Comparison of ENCODE assay signal across 8 cellular contexts in genomic region chr1:155052412-155053400, GRCh38. TPM values are rescaled to one million over a fixed set of nuclear protein-coding genes. Genes with fewer than 3 reads are reported as not detected.
DNase-seq lines count a peak whose midpoint lies in the region; ATAC-seq and TF ChIP-seq lines count a peak whose summit lies in the region.

No MANE protein-coding gene starts in this region.

- H3K4me3 ChIP-seq in NB4 (ENCODE audit: low read depth, low read length) (peak overlapping the region; percentile 71), skeletal muscle tissue (ENCODE audit: low read length in 3 of 3) (peak overlapping the region; percentile 64 to 85 (median 70))

- peak overlapping the region; percentile 72 for H3K27ac ChIP-seq in skeletal muscle tissue (ENCODE audit: low read depth, low read length)

- peak; percentile 35 for DNase-seq in Daoy (ENCODE audit: low read depth)
- DNase-seq in NB4 (ENCODE audit: low read depth): peak; percentile 69
- DNase-seq in activated T-cell treated with anti-CD3 and anti-CD28 coated beads, Interleukin-2, amount 50 U/mL, for 24 hours: peak; percentile 47
- DNase-seq in cardiac septum (ENCODE audit: low spot score): peak; percentile 83
- DNase-seq in ecto neural progenitor cell (ENCODE audit: low spot score): no peak

- H3K36me3 Mint-ChIP-seq in activated T-cell treated with anti-CD3 and anti-CD28 coated beads, Interleukin-2, amount 50 U/mL, for 24 hours (ENCODE audit: low read depth): peaks cover 41% of the 10 kb centered on the region

- no peaks in the 10 kb centered on the region for H3K27me3 ChIP-seq in skeletal muscle tissue (ENCODE audit: control insufficient read depth in 3 of 3, insufficient read depth in 3 of 3, low read length in 3 of 3)

- TF ChIP-seq CTCF in NB4 (IDR thresholded peaks at IDR 0.05; ENCODE audit: low read depth, low read length): peak; percentile 43

- ATAC-seq in HG03280 (IDR thresholded peaks at IDR 0.05; ENCODE audit: unreplicated experiment): no peak
- ATAC-seq in HG02981 (IDR thresholded peaks at IDR 0.05; ENCODE audit: unreplicated experiment): no peak

- H3K4me1 ChIP-seq in skeletal muscle tissue (ENCODE audit: control insufficient read depth in 3 of 3, insufficient read depth in 3 of 3, low read length in 3 of 3): peaks cover 28 to 51% (median 42%) of the 10 kb centered on the region in 3 donors

- no peaks in the 10 kb centered on the region for H3K9me3 ChIP-seq in skeletal muscle tissue (ENCODE audit: control insufficient read depth in 3 of 3, low read length in 3 of 3)

- peak overlapping the region; percentile 85 for H3K4me3 Mint-ChIP-seq in activated T-cell treated with anti-CD3 and anti-CD28 coated beads, Interleukin-2, amount 50 U/mL, for 24 hours

- H3K27ac Mint-ChIP-seq in activated T-cell treated with anti-CD3 and anti-CD28 coated beads, Interleukin-2, amount 50 U/mL, for 24 hours: peak overlapping the region; percentile 55

- peaks cover 26% of the 10 kb centered on the region for H3K4me1 Mint-ChIP-seq in activated T-cell treated with anti-CD3 and anti-CD28 coated beads, Interleukin-2, amount 50 U/mL, for 24 hours (ENCODE audit: low read depth)

- TF ChIP-seq POLR2A in NB4 (IDR thresholded peaks at IDR 0.05; ENCODE audit: extremely low read depth, insufficient read length): no peak

- no peaks in the 10 kb centered on the region for H3K27me3 Mint-ChIP-seq in activated T-cell treated with anti-CD3 and anti-CD28 coated beads, Interleukin-2, amount 50 U/mL, for 24 hours

- peak overlapping the region; percentile 76 to 87 (median 79) for H3K9ac ChIP-seq in skeletal muscle tissue (ENCODE audit: low read depth in 1 of 3, low read length in 3 of 3)

- H3K36me3 ChIP-seq in skeletal muscle tissue (ENCODE audit: control insufficient read depth in 3 of 3, insufficient read depth in 3 of 3, low read length in 3 of 3): peaks cover 27 to 33% (median 28%) of the 10 kb centered on the region in 3 donors

- intact Hi-C loops in cardiac septum (cut with DNase I): loop anchor here (5.0 kb wide), 1 partner anchor 85 kb away; the partner anchor contains the start of gene SLC50A1

- H3K9me3 Mint-ChIP-seq in activated T-cell treated with anti-CD3 and anti-CD28 coated beads, Interleukin-2, amount 50 U/mL, for 24 hours: no peaks in the 10 kb centered on the region

RNA-seq across cellular contexts. Expression of gene ADAM15, which starts 1.6 kb away (rescaled TPM):
- 44.5 and 46.2 TPM in 2 replicates for total RNA-seq in Daoy (2014; rRNA removed; shearing (Covaris generic))
- total RNA-seq in cardiac septum: 69.9 TPM
- total RNA-seq in skeletal muscle tissue: 33.9 TPM

RNA-seq across cellular contexts. Expression of gene EFNA4, which starts 10.8 kb away (rescaled TPM):
- 10.6 and 16.7 TPM in 2 replicates for total RNA-seq in Daoy (2014; rRNA removed; shearing (Covaris generic))
- total RNA-seq in cardiac septum: 1.9 TPM
- 3.7 TPM for total RNA-seq in skeletal muscle tissue

RNA-seq across cellular contexts. Expression of gene DCST1, which starts 19.1 kb away (rescaled TPM):
- total RNA-seq in Daoy (2014; rRNA removed; shearing (Covaris generic)): not detected in 2 replicates
- total RNA-seq in cardiac septum: not detected
- total RNA-seq in skeletal muscle tissue: not detected

RNA-seq across cellular contexts. Expression of gene DCST2, which starts 19.1 kb away (rescaled TPM):
- not detected in 2 replicates for total RNA-seq in Daoy (2014; rRNA removed; shearing (Covaris generic))
- 0.51 TPM for total RNA-seq in cardiac septum
- total RNA-seq in skeletal muscle tissue: not detected

RNA-seq across cellular contexts. Expression of gene EFNA3, which starts 25.9 kb away (rescaled TPM):
- 1.1 and 2.4 TPM in 2 replicates for total RNA-seq in Daoy (2014; rRNA removed; shearing (Covaris generic))
- total RNA-seq in cardiac septum (1.2 TPM), skeletal muscle tissue (0.52 TPM)
